8 cellular contexts compared by ENCODE assay signal in genomic region chr7:140655511-140656408, GRCh38. TPM values are rescaled to one million over a fixed set of nuclear protein-coding genes. Genes with fewer than 3 reads are reported as not detected.
A peak's percentile ranks its signal among the peaks of the same experiment; 100 is the strongest.
DNase-seq lines count a peak whose midpoint lies in the region; ATAC-seq and TF ChIP-seq lines count a peak whose summit lies in the region.

No MANE protein-coding gene starts in this region.

- no peaks in the 10 kb centered on the region for H3K9me3 Mint-ChIP-seq in activated T-cell treated with anti-CD3 and anti-CD28 coated beads, Interleukin-2, amount 50 U/mL, for 4 hours
- H3K9me3 Mint-ChIP-seq in activated T-cell treated with anti-CD3 and anti-CD28 coated beads, Interleukin-2, amount 50 U/mL, for 24 hours: no peaks in the 10 kb centered on the region
- no peaks in the 10 kb centered on the region for H3K9me3 Mint-ChIP-seq in activated T-helper 17 cell treated with anti-CD3 and anti-CD28 coated beads, Interleukin-2, amount 50 U/mL, for 72 hours
- no peaks in the 10 kb centered on the region for H3K9me3 Mint-ChIP-seq in mesothelial cell of epicardium

- H3K4me1 Mint-ChIP-seq in activated T-cell treated with anti-CD3 and anti-CD28 coated beads, Interleukin-2, amount 50 U/mL, for 4 hours (ENCODE audit: low read depth): peaks cover 24% of the 10 kb centered on the region
- peaks cover 16% of the 10 kb centered on the region for H3K4me1 Mint-ChIP-seq in activated T-cell treated with anti-CD3 and anti-CD28 coated beads, Interleukin-2, amount 50 U/mL, for 24 hours (ENCODE audit: low read depth)
- peaks cover 16% of the 10 kb centered on the region for H3K4me1 Mint-ChIP-seq in activated T-helper 17 cell treated with anti-CD3 and anti-CD28 coated beads, Interleukin-2, amount 50 U/mL, for 72 hours
- peaks cover 25% of the 10 kb centered on the region for H3K4me1 Mint-ChIP-seq in mesothelial cell of epicardium

- TF ChIP-seq POLR2A in thyroid gland (IDR thresholded peaks at IDR 0.05): no peak

- H3K4me3 ChIP-seq in thyroid gland (replicated peaks in 1 of 3): no peak overlapping the region

- no peak for DNase-seq in activated T-cell treated with anti-CD3 and anti-CD28 coated beads, Interleukin-2, amount 50 U/mL, for 4 hours
- DNase-seq in activated T-cell treated with anti-CD3 and anti-CD28 coated beads, Interleukin-2, amount 50 U/mL, for 24 hours: no peak
- DNase-seq in mesothelial cell of epicardium (ENCODE audit: low spot score in 2 of 2, unreplicated experiment in 2 of 2) (no peak), thyroid gland (no peak), NCI-H1930 (lab: John Stamatoyannopoulos, UW) (no peak)

- H3K27ac Mint-ChIP-seq in activated T-cell treated with anti-CD3 and anti-CD28 coated beads, Interleukin-2, amount 50 U/mL, for 24 hours: no peak overlapping the region
- peak overlapping the region; percentile 56 for H3K27ac Mint-ChIP-seq in activated T-helper 17 cell treated with anti-CD3 and anti-CD28 coated beads, Interleukin-2, amount 50 U/mL, for 72 hours
- peak overlapping the region; percentile 96 for H3K27ac Mint-ChIP-seq in mesothelial cell of epicardium

- intact Hi-C loops in thyroid gland (cut with DNase I): no loop called here

- TF ChIP-seq CTCF in mesothelial cell of epicardium (IDR thresholded peaks at IDR 0.05; ENCODE audit: unreplicated experiment) (no peak), thyroid gland (IDR thresholded peaks at IDR 0.05) (no peak)

- ATAC-seq in activated T-cell treated with anti-CD3 and anti-CD28 coated beads, Interleukin-2, amount 50 U/mL, for 4 hours: no peak
- no peak for ATAC-seq in activated T-helper 17 cell treated with anti-CD3 and anti-CD28 coated beads, Interleukin-2, amount 50 U/mL, for 72 hours (replicated peaks)
- no peak for ATAC-seq in GM21360 (IDR thresholded peaks at IDR 0.05; ENCODE audit: unreplicated experiment)
- no peak for ATAC-seq in HG03097 (IDR thresholded peaks at IDR 0.05; ENCODE audit: low FRiP score, unreplicated experiment)

- no peaks in the 10 kb centered on the region for H3K36me3 Mint-ChIP-seq in activated T-cell treated with anti-CD3 and anti-CD28 coated beads, Interleukin-2, amount 50 U/mL, for 4 hours (ENCODE audit: insufficient read depth)
- H3K36me3 Mint-ChIP-seq in activated T-cell treated with anti-CD3 and anti-CD28 coated beads, Interleukin-2, amount 50 U/mL, for 24 hours (ENCODE audit: low read depth): no peaks in the 10 kb centered on the region
- H3K36me3 Mint-ChIP-seq in activated T-helper 17 cell treated with anti-CD3 and anti-CD28 coated beads, Interleukin-2, amount 50 U/mL, for 72 hours (ENCODE audit: low read depth): no peaks in the 10 kb centered on the region
- no peaks in the 10 kb centered on the region for H3K36me3 Mint-ChIP-seq in mesothelial cell of epicardium

- H3K9me3 ChIP-seq in thyroid gland: no peaks in the 10 kb centered on the region

- 88 to 92% methylated on average over 16 of the region's 16 CpGs for WGBS in thyroid gland, 2 donors

- H3K27me3 ChIP-seq in thyroid gland: no peaks in the 10 kb centered on the region

- peaks cover 6% of the 10 kb centered on the region for H3K27me3 Mint-ChIP-seq in activated T-cell treated with anti-CD3 and anti-CD28 coated beads, Interleukin-2, amount 50 U/mL, for 4 hours (ENCODE audit: low read depth)
- H3K27me3 Mint-ChIP-seq in activated T-cell treated with anti-CD3 and anti-CD28 coated beads, Interleukin-2, amount 50 U/mL, for 24 hours: peaks cover 17% of the 10 kb centered on the region
- H3K27me3 Mint-ChIP-seq in activated T-helper 17 cell treated with anti-CD3 and anti-CD28 coated beads, Interleukin-2, amount 50 U/mL, for 72 hours: peaks cover 23% of the 10 kb centered on the region
- H3K27me3 Mint-ChIP-seq in mesothelial cell of epicardium (ENCODE audit: low read depth): no peaks in the 10 kb centered on the region

- no peaks in the 10 kb centered on the region for H3K36me3 ChIP-seq in thyroid gland

- peak overlapping the region in 2 of 3 donors; percentile 67 to 78 for H3K27ac ChIP-seq in thyroid gland

- peak overlapping the region; percentile 76 for H3K4me3 Mint-ChIP-seq in activated T-cell treated with anti-CD3 and anti-CD28 coated beads, Interleukin-2, amount 50 U/mL, for 4 hours
- no peak overlapping the region for H3K4me3 Mint-ChIP-seq in activated T-cell treated with anti-CD3 and anti-CD28 coated beads, Interleukin-2, amount 50 U/mL, for 24 hours
- peak overlapping the region; percentile 44 for H3K4me3 Mint-ChIP-seq in activated T-helper 17 cell treated with anti-CD3 and anti-CD28 coated beads, Interleukin-2, amount 50 U/mL, for 72 hours
- H3K4me3 Mint-ChIP-seq in mesothelial cell of epicardium: no peak overlapping the region

- peaks cover 12 to 15% of the 10 kb centered on the region in 2 donors for H3K4me1 ChIP-seq in thyroid gland

RNA-seq across cellular contexts. Expression of gene DENND2A, which starts 15.1 kb away (rescaled TPM):
- total RNA-seq in activated T-cell treated with anti-CD3 and anti-CD28 coated beads, Interleukin-2, amount 50 U/mL, for 4 hours: not detected
- not detected for total RNA-seq in activated T-helper 17 cell treated with anti-CD3 and anti-CD28 coated beads, Interleukin-2, amount 50 U/mL, for 72 hours
- total RNA-seq in mesothelial cell of epicardium (31.9 to 38.0 TPM (median 32.3 TPM) in 3 replicates), thyroid gland (10 to 100 TPM in 1 of 4 donors, 1 to 10 TPM in 3; 2.0 to 10.9 (median 5.1) TPM)

RNA-seq across cellular contexts. Expression of gene ADCK2, which starts 17.0 kb away (rescaled TPM):
- 10 to 100 TPM; 22.2 to 23.7 (median 22.4) TPM for total RNA-seq in activated T-cell treated with anti-CD3 and anti-CD28 coated beads, Interleukin-2, amount 50 U/mL, for 4 hours
- 10 to 100 TPM; 16.6 to 28.4 TPM for total RNA-seq in activated T-helper 17 cell treated with anti-CD3 and anti-CD28 coated beads, Interleukin-2, amount 50 U/mL, for 72 hours
- total RNA-seq in mesothelial cell of epicardium: 24.9 to 28.8 TPM (median 26.6 TPM) in 3 replicates
- total RNA-seq in thyroid gland: 10 to 100 TPM; 19.9 to 46.1 (median 32.7) TPM

RNA-seq across cellular contexts. Expression of gene NDUFB2, which starts 40.7 kb away (rescaled TPM):
- total RNA-seq in activated T-cell treated with anti-CD3 and anti-CD28 coated beads, Interleukin-2, amount 50 U/mL, for 4 hours: 100 to 1,000 TPM; 192 to 205 (median 201) TPM
- 100 to 1,000 TPM in 1 of 2 donors, 10 to 100 TPM in 1; 92.7 to 215 TPM for total RNA-seq in activated T-helper 17 cell treated with anti-CD3 and anti-CD28 coated beads, Interleukin-2, amount 50 U/mL, for 72 hours
- 115 to 129 TPM (median 120 TPM) in 3 replicates for total RNA-seq in mesothelial cell of epicardium
- total RNA-seq in thyroid gland: 100 to 1,000 TPM; 213 to 955 (median 698) TPM

Comparison
In these comparisons a context has a peak if more than half of its experiments do, and no peak if none do; other contexts are left out.
1. H3K4me3 Mint-ChIP-seq: peak in activated T-cell treated with anti-CD3 and anti-CD28 coated beads, Interleukin-2, amount 50 U/mL, for 4 hours (single experiment) and activated T-helper 17 cell treated with anti-CD3 and anti-CD28 coated beads, Interleukin-2, amount 50 U/mL, for 72 hours (single experiment); none in activated T-cell treated with anti-CD3 and anti-CD28 coated beads, Interleukin-2, amount 50 U/mL, for 24 hours (single experiment) and mesothelial cell of epicardium (single experiment).